Comparison of ENCODE assay signal across 2 cellular contexts in genomic region chr22:35648066-35649025, GRCh38.
A peak's percentile ranks its signal among the peaks of the same experiment; 100 is the strongest.
TF ChIP-seq lines count a peak whose summit lies in the region.

Gene APOL6, plus strand, starts transcription at chr22:35648446. Its CDS starts 7,980 bp downstream, at chr22:35656426.

TF ChIP-seq in IMR-90, 13 proteins besides CTCF, POLR2A, EP300 and RAD21:
- TF ChIP-seq SMC3 (IDR thresholded peaks at IDR 0.05; ENCODE audit: low read depth, low read length) (no peak), MAFK (IDR thresholded peaks at IDR 0.05; ENCODE audit: low read depth, low read length) (no peak), CEBPB (IDR thresholded peaks at IDR 0.05; ENCODE audit: low read depth, low read length) (peak; percentile 61), CHD1 (IDR thresholded peaks at IDR 0.05; ENCODE audit: low read depth, low read length) (no peak)

TF ChIP-seq in GM12878, 131 proteins besides CTCF, POLR2A, EP300 and RAD21 (continues in another document):
- TF ChIP-seq RBBP5 (conservative IDR thresholded peaks at IDR 0.05) (no peak), REST (IDR thresholded peaks at IDR 0.05; ENCODE audit: low read depth, low read length) (no peak), BCL11A (IDR thresholded peaks at IDR 0.05; ENCODE audit: low read depth, low read length) (no peak; the same call in 1 of the 2 replicates), CUX1 (IDR thresholded peaks at IDR 0.05; ENCODE audit: insufficient replicate concordance, low read depth, low read length) (no peak), TCF3 (IDR thresholded peaks at IDR 0.05; ENCODE audit: borderline replicate concordance, insufficient read depth, low read depth, low read length) (peak; percentile 85; the same call in 1 of the 2 replicates), CEBPZ (IDR thresholded peaks at IDR 0.05; ENCODE audit: low read depth, low read length) (no peak), JUNB (IDR thresholded peaks at IDR 0.05) (0 out of 2 replicates have a peak, but pooled peaks have one; percentile 9), RELB (IDR thresholded peaks at IDR 0.05; ENCODE audit: low read depth) (peak; percentile 43; the same call in 1 of the 2 replicates), ZNF384 (IDR thresholded peaks at IDR 0.05; ENCODE audit: borderline replicate concordance, low read depth, low read length) (no peak), STAT1 (conservative IDR thresholded peaks at IDR 0.05) (0 out of 2 replicates have a peak, but pooled peaks have one; percentile 35), STAT3 (IDR thresholded peaks at IDR 0.05; ENCODE audit: low read depth, low read length) (no peak; the same call in 1 of the 2 replicates), ATF7 (IDR thresholded peaks at IDR 0.05; ENCODE audit: low read depth) (0 out of 2 replicates have a peak, but pooled peaks have one; percentile 20), NR2C1 (IDR thresholded peaks at IDR 0.05) (peak; percentile 41; the same call in 1 of the 2 replicates), POLR2AphosphoS5 (IDR thresholded peaks at IDR 0.05; ENCODE audit: low read length) (peak; percentile 66), FOXK2 (IDR thresholded peaks at IDR 0.05) (no peak), RELA (IDR thresholded peaks at IDR 0.05; ENCODE audit: borderline replicate concordance, partially characterized antibody) (no peak), BRCA1 (IDR thresholded peaks at IDR 0.05; ENCODE audit: low read depth, low read length) (no peak), SPI1 (IDR thresholded peaks at IDR 0.05; ENCODE audit: borderline replicate concordance, insufficient read depth, low read depth, low read length) (no peak), HCFC1 (IDR thresholded peaks at IDR 0.05; ENCODE audit: low read length) (no peak), MEF2B (IDR thresholded peaks at IDR 0.05; ENCODE audit: partially characterized antibody, poor library complexity, severe bottlenecking) (peak; percentile 75), MAX (IDR thresholded peaks at IDR 0.05; ENCODE audit: low read depth, low read length) (no peak), ZBTB11 (CRISPR knock-in tag; IDR thresholded peaks at IDR 0.05) (no peak), ZNF24 (IDR thresholded peaks at IDR 0.05) (no peak), LARP7 (IDR thresholded peaks at IDR 0.05) (0 out of 2 replicates have a peak, but pooled peaks have one; percentile 38), CHD2 (IDR thresholded peaks at IDR 0.05; ENCODE audit: borderline replicate concordance, low read depth, low read length) (no peak; the same call in 1 of the 2 replicates), ESRRA (IDR thresholded peaks at IDR 0.05; ENCODE audit: low read length) (no peak), HDAC6 (IDR thresholded peaks at IDR 0.05; ENCODE audit: unreplicated experiment) (no peak), RUNX3 (IDR thresholded peaks at IDR 0.05; ENCODE audit: low read length) (peak; percentile 36; the same call in 1 of the 2 replicates), CREB1 (IDR thresholded peaks at IDR 0.05; ENCODE audit: low read depth) (peak; percentile 42; the same call in 1 of the 2 replicates), EED (IDR thresholded peaks at IDR 0.05; ENCODE audit: low read depth) (peak; percentile 84), POLR2AphosphoS2 (IDR thresholded peaks at IDR 0.05; ENCODE audit: low read depth, low read length) (no peak), NFIC (IDR thresholded peaks at IDR 0.05; ENCODE audit: low read depth, low read length) (0 out of 2 replicates have a peak, but pooled peaks have one; percentile 35), CHD4 (IDR thresholded peaks at IDR 0.05) (no peak), IKZF2 (IDR thresholded peaks at IDR 0.05) (peak; percentile 55 to 73; a peak in 3 of 4 replicates), CEBPB (IDR thresholded peaks at IDR 0.05; ENCODE audit: borderline replicate concordance in 1 of 2, low read depth in 2 of 2, low read length in 2 of 2) (no peak), RCOR1 (conservative IDR thresholded peaks at IDR 0.05; ENCODE audit: low read depth, low read length) (no peak), POU2F2 (IDR thresholded peaks at IDR 0.05; ENCODE audit: borderline replicate concordance, low read depth, low read length) (no peak), PKNOX1 (IDR thresholded peaks at IDR 0.05) (peak; percentile 36; the same call in 1 of the 2 replicates), SP1 (IDR thresholded peaks at IDR 0.05; ENCODE audit: low read depth, low read length) (peak; percentile 23)
